ENCODE assay signal across 19 cellular contexts in the genomic region with DNA sequence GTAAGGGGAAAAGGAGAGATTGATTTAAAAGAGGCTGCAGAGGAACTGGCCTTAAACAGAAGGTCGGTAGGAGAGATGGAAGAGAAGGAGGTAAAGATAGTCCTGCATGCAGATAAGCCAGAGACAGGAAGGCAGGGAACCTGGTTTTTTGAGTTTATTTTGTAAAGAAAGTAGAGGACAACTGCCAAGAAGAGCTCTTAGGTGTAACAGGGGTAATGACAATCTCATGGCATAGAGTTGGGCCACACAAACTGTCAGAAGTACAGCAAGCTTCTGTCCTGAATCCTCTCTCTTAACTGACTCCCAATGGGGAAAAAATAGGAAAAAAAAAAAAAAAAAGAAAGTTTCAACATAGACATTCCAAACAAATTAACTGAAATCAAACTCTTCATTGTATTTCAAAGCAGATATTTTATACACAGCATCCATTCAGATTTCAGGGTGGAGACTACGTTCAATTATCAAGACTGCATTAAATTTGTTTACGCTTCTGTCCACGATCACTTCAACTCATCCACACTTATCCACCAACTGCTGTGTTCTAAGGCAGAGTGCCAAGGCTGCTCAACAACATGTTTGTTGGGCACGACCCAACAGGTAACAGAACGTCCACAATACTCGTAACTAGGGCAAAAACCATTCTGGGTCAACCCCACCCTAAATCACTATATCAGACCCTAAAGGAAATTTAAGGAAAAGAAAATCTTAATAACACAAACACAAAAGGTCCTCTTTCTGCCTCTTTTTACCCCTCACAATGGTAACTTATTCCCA. TPM values are rescaled to one million over a fixed set of nuclear protein-coding genes. Genes with fewer than 3 reads are reported as not detected.
DNase-seq lines count a peak whose midpoint lies in the region; ATAC-seq, FAIRE-seq and TF ChIP-seq lines count a peak whose summit lies in the region.
"Had no signal": no experiment of that assay in that cellular context is flagged by ENCODE, and none has a peak within 500 bp of the region (broad histone marks: within the 10 kb centered on the region; RNA-seq: fewer than 3 reads in every experiment).

No MANE protein-coding gene starts in this region.

- H3K27me3 ChIP-seq in liver (ENCODE audit: control insufficient read depth in 4 of 4, insufficient read depth in 4 of 4, low read length in 3 of 4) (no peaks in the 10 kb centered on the region), HepG2 (ENCODE audit: control insufficient read depth in 1 of 2, insufficient read depth in 2 of 2, low read length in 2 of 2) (no peaks in the 10 kb centered on the region), uterus (no peaks in the 10 kb centered on the region)
- H3K27me3 ChIP-seq: brain microvascular endothelial cell, SJSA1 had no signal

- no peak overlapping the region for H3K27ac Mint-ChIP-seq in stimulated activated effector memory CD8-positive, alpha-beta T cell treated with anti-CD3 and anti-CD28 coated beads, Interleukin-12 subunit alpha, Interleukin-12 subunit beta, amount 100 ng/mL, for 72 hours
- no peak overlapping the region for H3K27ac Mint-ChIP-seq in activated CD4-positive, alpha-beta T cell treated with anti-CD3 and anti-CD28 coated beads, Interleukin-2, amount 10 ng/mL, durations not matched to agents 24 days and 14 days
- H3K27ac Mint-ChIP-seq: activated naive CD8-positive, alpha-beta T cell treated with anti-CD3 and anti-CD28 coated beads for 36 hours; IgD-negative memory B cell; stimulated activated naive CD8-positive, alpha-beta T cell treated with anti-CD3 and anti-CD28 coated beads, Interleukin-15, Interleukin-2, amounts not matched to agents 100 ng/mL and 50 ng/mL, for 24 hours had no signal

- peaks cover 3 to 14% (median 8%) of the 10 kb centered on the region in 4 donors for H3K4me1 ChIP-seq in liver (ENCODE audit: control insufficient read depth in 4 of 4, insufficient read depth in 4 of 4, low read length in 3 of 4)
- H3K4me1 ChIP-seq in HepG2 (ENCODE audit: insufficient read depth, low read length), result peaks cover 18% of the 10 kb centered on the region
- peaks cover 7 to 14% of the 10 kb centered on the region in 2 donors for H3K4me1 ChIP-seq in uterus
- H3K4me1 ChIP-seq: SJSA1 had no signal

- no peaks in the 10 kb centered on the region for H3K36me3 Mint-ChIP-seq in stimulated activated effector memory CD8-positive, alpha-beta T cell treated with anti-CD3 and anti-CD28 coated beads, Interleukin-12 subunit alpha, Interleukin-12 subunit beta, amount 100 ng/mL, for 72 hours
- H3K36me3 Mint-ChIP-seq in activated CD4-positive, alpha-beta T cell treated with anti-CD3 and anti-CD28 coated beads, Interleukin-2, amount 10 ng/mL, durations not matched to agents 24 days and 14 days (ENCODE audit: low read depth), result no peaks in the 10 kb centered on the region
- H3K36me3 Mint-ChIP-seq: CD4-positive, CD25-positive, alpha-beta regulatory T cell had no signal

- no peak for TF ChIP-seq POLR2A in HepG2 (IDR thresholded peaks at IDR 0.05; ENCODE audit: insufficient read depth in 1 of 2, low read depth in 2 of 2, low read length in 2 of 2)
- no peak for TF ChIP-seq POLR2A in uterus (IDR thresholded peaks at IDR 0.05)

- peak overlapping the region in 1 of 2 donors; percentile 69 for H3K9ac ChIP-seq in liver (ENCODE audit: low read depth in 1 of 2, low read length in 2 of 2)
- no peak overlapping the region for H3K9ac ChIP-seq in HepG2 (ENCODE audit: insufficient read depth, low read depth, low read length)

- BruUV-seq in HepG2 (replicated peaks; lab: Mats Ljungman, UMichigan), result no TSS peak

- TF ChIP-seq RAD21 in liver (IDR thresholded peaks at IDR 0.05) (peak in 1 of 2 donors; percentile 3), HepG2 (CRISPR knock-in tag; IDR thresholded peaks at IDR 0.05) (no peak)

- intact Hi-C loops in HepG2 (cut with micrococcal nuclease; ENCODE audit: unreplicated experiment), result no loop called here
- intact Hi-C loops in uterus (cut with DNase I; ENCODE audit: low total_unique reads), result no loop called here
- intact Hi-C loops in activated CD4-positive, alpha-beta T cell treated with anti-CD3 and anti-CD28 coated beads, Interleukin-2, amount 10 ng/mL, durations not matched to agents 24 days and 14 days (cut with micrococcal nuclease), result no loop called here

- peaks cover 86% of the 10 kb centered on the region for H3K79me2 ChIP-seq in HepG2 (ENCODE audit: insufficient read depth, low read length)

- H3K9me3 Mint-ChIP-seq in stimulated activated effector memory CD8-positive, alpha-beta T cell treated with anti-CD3 and anti-CD28 coated beads, Interleukin-12 subunit alpha, Interleukin-12 subunit beta, amount 100 ng/mL, for 72 hours, result no peaks in the 10 kb centered on the region
- no peaks in the 10 kb centered on the region for H3K9me3 Mint-ChIP-seq in activated CD4-positive, alpha-beta T cell treated with anti-CD3 and anti-CD28 coated beads, Interleukin-2, amount 10 ng/mL, durations not matched to agents 24 days and 14 days
- H3K9me3 Mint-ChIP-seq: activated naive CD8-positive, alpha-beta T cell treated with anti-CD3 and anti-CD28 coated beads for 36 hours; IgD-negative memory B cell; stimulated activated naive CD8-positive, alpha-beta T cell treated with anti-CD3 and anti-CD28 coated beads, Interleukin-15, Interleukin-2, amounts not matched to agents 100 ng/mL and 50 ng/mL, for 24 hours had no signal

- H3K4me3 ChIP-seq in liver (ENCODE audit: low read depth in 1 of 3, low read length in 3 of 3) (no peak overlapping the region), HepG2 (replicated peaks in 1 of 3; ENCODE audit: insufficient read depth in 1 of 3, low read depth in 2 of 3, low read length in 3 of 3) (no peak overlapping the region), uterus (no peak overlapping the region)
- H3K4me3 ChIP-seq: SJSA1 had no signal

- H3K27ac ChIP-seq in liver (ENCODE audit: low read depth in 1 of 2, low read length in 2 of 2) (peak overlapping the region in 1 of 2 donors; percentile 32), HepG2 (ENCODE audit: extremely low read length, insufficient read depth, low read length) (no peak overlapping the region), uterus (peak overlapping the region; percentile 29 to 34)
- H3K27ac ChIP-seq: brain microvascular endothelial cell, HL-60, SJSA1 had no signal

- TF ChIP-seq EP300 in HepG2 (IDR thresholded peaks at IDR 0.05; ENCODE audit: low read depth in 2 of 2, low read length in 2 of 2) (no peak), HepG2 (CRISPR knock-in tag; IDR thresholded peaks at IDR 0.05; ENCODE audit: borderline replicate concordance) (no peak)

- 0 out of 2 replicates have a peak, but pooled peaks cover 4% of the 10 kb centered on the region for H4K20me1 ChIP-seq in HepG2 (ENCODE audit: insufficient read depth, low read length)

- H2AFZ ChIP-seq in HepG2 (ENCODE audit: low read length), result no peak overlapping the region

- H3K4me3 Mint-ChIP-seq in stimulated activated effector memory CD8-positive, alpha-beta T cell treated with anti-CD3 and anti-CD28 coated beads, Interleukin-12 subunit alpha, Interleukin-12 subunit beta, amount 100 ng/mL, for 72 hours, result no peak overlapping the region
- no peak overlapping the region for H3K4me3 Mint-ChIP-seq in activated CD4-positive, alpha-beta T cell treated with anti-CD3 and anti-CD28 coated beads, Interleukin-2, amount 10 ng/mL, durations not matched to agents 24 days and 14 days
- H3K4me3 Mint-ChIP-seq: activated naive CD8-positive, alpha-beta T cell treated with anti-CD3 and anti-CD28 coated beads for 36 hours; CD4-positive, CD25-positive, alpha-beta regulatory T cell; IgD-negative memory B cell; stimulated activated naive CD8-positive, alpha-beta T cell treated with anti-CD3 and anti-CD28 coated beads, Interleukin-15, Interleukin-2, amounts not matched to agents 100 ng/mL and 50 ng/mL, for 24 hours had no signal

- H3K36me3 ChIP-seq in liver (ENCODE audit: control insufficient read depth in 4 of 4, insufficient read depth in 3 of 4, low read depth in 1 of 4, low read length in 3 of 4) (no peaks in the 10 kb centered on the region), HepG2 (replicated peaks in 1 of 2; ENCODE audit: control insufficient read depth in 1 of 2, insufficient read depth in 2 of 2, low read length in 2 of 2) (peaks cover 1 to 3% of the 10 kb centered on the region in 2 experiments; a peak in 1 of 5 replicates), uterus (no peaks in the 10 kb centered on the region)
- H3K36me3 ChIP-seq: brain microvascular endothelial cell, SJSA1 had no signal

- DNase-seq in HepG2 (ENCODE audit: low spot score), result no peak
- peak; percentile 64 for DNase-seq in NCI-H345 treated with DMSO at 0.1 percent for 48 hours (lab: John Stamatoyannopoulos, UW; ENCODE audit: unreplicated experiment)
- DNase-seq in cerebellum (ENCODE audit: low spot score), result peak; percentile 28
- DNase-seq in uterus, result no peak
- no peak for DNase-seq in activated naive CD4-positive, alpha-beta T cell treated with Interleukin-2 at 50 U/mL for 16 hours
- DNase-seq in stimulated activated effector memory CD8-positive, alpha-beta T cell treated with anti-CD3 and anti-CD28 coated beads, Interleukin-12 subunit alpha, Interleukin-12 subunit beta, amount 100 ng/mL, for 72 hours (ENCODE audit: low spot score in 2 of 2), result no peak
- no peak for DNase-seq in activated CD4-positive, alpha-beta T cell treated with anti-CD3 and anti-CD28 coated beads, Interleukin-2, amount 10 ng/mL, durations not matched to agents 24 days and 14 days
- DNase-seq: activated CD8-positive, alpha-beta memory T cell treated with anti-CD3 and anti-CD28 coated beads for 24 hours; activated naive CD8-positive, alpha-beta T cell treated with anti-CD3 and anti-CD28 coated beads for 36 hours; brain microvascular endothelial cell; CD4-positive, CD25-positive, alpha-beta regulatory T cell; glutamatergic neuron; MM.1S had no signal

- no peak overlapping the region for H3K4me2 ChIP-seq in HepG2 (ENCODE audit: low read depth, low read length)

- H3K27me3 Mint-ChIP-seq in activated CD4-positive, alpha-beta T cell treated with anti-CD3 and anti-CD28 coated beads, Interleukin-2, amount 10 ng/mL, durations not matched to agents 24 days and 14 days, result no peaks in the 10 kb centered on the region
- H3K27me3 Mint-ChIP-seq: activated naive CD8-positive, alpha-beta T cell treated with anti-CD3 and anti-CD28 coated beads for 36 hours; CD4-positive, CD25-positive, alpha-beta regulatory T cell; IgD-negative memory B cell; stimulated activated naive CD8-positive, alpha-beta T cell treated with anti-CD3 and anti-CD28 coated beads, Interleukin-15, Interleukin-2, amounts not matched to agents 100 ng/mL and 50 ng/mL, for 24 hours had no signal

- no peak for ATAC-seq in HepG2
- ATAC-seq in stimulated activated effector memory CD8-positive, alpha-beta T cell treated with anti-CD3 and anti-CD28 coated beads, Interleukin-12 subunit alpha, Interleukin-12 subunit beta, amount 100 ng/mL, for 72 hours, result no peak
- ATAC-seq: sciatic nerve had no signal

- no peak for FAIRE-seq in HepG2 (lab: Jason Lieb, UNC)

- WGBS in liver, result 40% methylated on average over 7 of the region's 7 CpGs
- 95% methylated on average over 7 of the region's 7 CpGs for WGBS in HepG2 (ENCODE audit: low lambda C conversion rate)

- CTCF ChIA-PET in HepG2 (lab: Yijun Ruan, JAX; ENCODE audit: low intra/inter-chr PET ratio, low total read pairs), result no interaction called here

- H3K4me1 Mint-ChIP-seq in stimulated activated effector memory CD8-positive, alpha-beta T cell treated with anti-CD3 and anti-CD28 coated beads, Interleukin-12 subunit alpha, Interleukin-12 subunit beta, amount 100 ng/mL, for 72 hours, result peaks cover 12% of the 10 kb centered on the region
- peaks cover 2% of the 10 kb centered on the region for H3K4me1 Mint-ChIP-seq in activated CD4-positive, alpha-beta T cell treated with anti-CD3 and anti-CD28 coated beads, Interleukin-2, amount 10 ng/mL, durations not matched to agents 24 days and 14 days

- no peak for TF ChIP-seq CTCF in liver (IDR thresholded peaks at IDR 0.05; ENCODE audit: low read depth, low read length, missing input control)
- TF ChIP-seq CTCF in HepG2 (CRISPR knock-in tag; IDR thresholded peaks at IDR 0.05), result no peak
- no peak for TF ChIP-seq CTCF in uterus (IDR thresholded peaks at IDR 0.05)

- POLR2A ChIA-PET in HepG2 (lab: Yijun Ruan, JAX), result no interaction called here

- in situ Hi-C loops in HepG2 (cut with HindIII; ENCODE audit: extremely low pct_ligation_motif_present, low pct_unique_long_range_greater_than_20kb), result no loop called here

- H3K9me3 ChIP-seq in liver (ENCODE audit: control insufficient read depth in 4 of 4, low read length in 3 of 4) (no peaks in the 10 kb centered on the region), HepG2 (ENCODE audit: low read length) (no peaks in the 10 kb centered on the region), uterus (no peaks in the 10 kb centered on the region)
- H3K9me3 ChIP-seq: SJSA1 had no signal

RNA-seq across cellular contexts. Expression of gene USP31, which starts 34.9 kb away (rescaled TPM):
- total RNA-seq in liver, result 10 to 100 TPM in 1 of 2 donors, 1 to 10 TPM in 1; 4.8 to 16.4 TPM
- polyA plus RNA-seq in liver, result 1 to 10 TPM; 2.4 to 2.9 TPM
- total RNA-seq in HepG2 (2016; rRNA removed; fragmentation: Illumina TruSeq; extraction: Trizol), result 22.5 and 29.1 TPM in 2 replicates
- total RNA-seq in HepG2 (2016; cell fraction: cytosol; rRNA removed; fragmentation: Illumina TruSeq; extraction: Trizol; ENCODE audit: low read depth), result 16.8 and 17.4 TPM in 2 replicates
- 22.8 and 25.6 TPM in 2 replicates for total RNA-seq in HepG2 (2016; cell fraction: insoluble cytoplasmic fraction; rRNA removed; fragmentation: Illumina TruSeq; extraction: Trizol)
- 29.3 and 32.3 TPM in 2 replicates for total RNA-seq in HepG2 (2016; cell fraction: membrane; rRNA removed; fragmentation: Illumina TruSeq; extraction: Trizol)
- 37.5 and 40.8 TPM in 2 replicates for total RNA-seq in HepG2 (2016; cell fraction: nucleus; rRNA removed; fragmentation: Illumina TruSeq; extraction: Trizol)
- 22.7 and 23.3 TPM in 2 replicates for polyA plus RNA-seq in HepG2 (2011; rRNA removed)
- 14.9 and 16.7 TPM in 2 replicates for polyA plus RNA-seq in HepG2 (2011; cell fraction: cytosol; rRNA removed)
- polyA plus RNA-seq in HepG2 (2011; cell fraction: nucleus; rRNA removed), result 36.6 and 36.8 TPM in 2 replicates
- polyA plus RNA-seq in HepG2 (2012), result 9.0 and 10.0 TPM in 2 replicates
- polyA plus RNA-seq in HepG2 (2016; cell fraction: cytosol; fragmentation: Illumina TruSeq; extraction: Trizol; ENCODE audit: low read depth), result 12.2 and 13.0 TPM in 2 replicates
- 13.8 and 15.9 TPM in 2 replicates for polyA plus RNA-seq in HepG2 (2016; cell fraction: insoluble cytoplasmic fraction; fragmentation: Illumina TruSeq; extraction: Trizol; ENCODE audit: low read depth)
- 19.9 and 22.8 TPM in 2 replicates for polyA plus RNA-seq in HepG2 (2016; cell fraction: membrane; fragmentation: Illumina TruSeq; extraction: Trizol; ENCODE audit: low read depth)
- polyA plus RNA-seq in HepG2 (2016; cell fraction: nucleus; fragmentation: Illumina TruSeq; extraction: Trizol; ENCODE audit: insufficient read depth, low read depth), result 23.2 and 27.3 TPM in 2 replicates
- 30.7 and 80.3 TPM in 2 replicates for polyA minus RNA-seq in HepG2 (2011; rRNA and poly(A)+ RNA removed; ENCODE audit: low replicate concordance)
- 30.8 and 35.6 TPM in 2 replicates for polyA minus RNA-seq in HepG2 (2011; cell fraction: cytosol; rRNA and poly(A)+ RNA removed)
- 109 and 122 TPM in 2 replicates for polyA minus RNA-seq in HepG2 (2011; cell fraction: nucleus; rRNA and poly(A)+ RNA removed)
- 25.4 TPM for total RNA-seq in cerebellum
- 10 to 100 TPM; 11.8 to 62.0 (median 28.2) TPM for total RNA-seq in uterus
- 8.9 and 10.0 TPM in 2 replicates for total RNA-seq in activated CD4-positive, alpha-beta T cell treated with anti-CD3 and anti-CD28 coated beads, Interleukin-2, amount 10 ng/mL, durations not matched to agents 24 days and 14 days

Comparison
In these comparisons a context has a peak if more than half of its experiments do, and no peak if none do; other contexts are left out.
1. DNase-seq: peak in NCI-H345 treated with DMSO at 0.1 percent for 48 hours (single experiment) and cerebellum (single experiment); none in HepG2 (single experiment), uterus (0 of 2), activated naive CD4-positive, alpha-beta T cell treated with Interleukin-2 at 50 U/mL for 16 hours (single experiment), stimulated activated effector memory CD8-positive, alpha-beta T cell treated with anti-CD3 and anti-CD28 coated beads, Interleukin-12 subunit alpha, Interleukin-12 subunit beta, amount 100 ng/mL, for 72 hours (0 of 2) and activated CD4-positive, alpha-beta T cell treated with anti-CD3 and anti-CD28 coated beads, Interleukin-2, amount 10 ng/mL, durations not matched to agents 24 days and 14 days (single experiment).